In genomic region chrX:77925764-77926163, GRCh38 we compare ENCODE assay signal across 1 cellular context.
TF ChIP-seq lines count a peak whose summit lies in the region.

No MANE protein-coding gene starts in this region.

TF ChIP-seq in IMR-90, 13 proteins besides CTCF, POLR2A, EP300 and RAD21:
- TF ChIP-seq CHD1 (IDR thresholded peaks at IDR 0.05; ENCODE audit: low read depth, low read length) (no peak), MXI1 (IDR thresholded peaks at IDR 0.05; ENCODE audit: borderline replicate concordance, low read depth, low read length) (no peak), RFX5 (IDR thresholded peaks at IDR 0.05; ENCODE audit: low read depth, low read length) (no peak), MAFK (IDR thresholded peaks at IDR 0.05; ENCODE audit: low read depth, low read length) (no peak), FOS (IDR thresholded peaks at IDR 0.05; ENCODE audit: low read depth, low read length) (no peak), ELK1 (IDR thresholded peaks at IDR 0.05; ENCODE audit: borderline replicate concordance, low read depth, low read length) (no peak), USF2 (IDR thresholded peaks at IDR 0.05; ENCODE audit: low read depth, low read length) (no peak), BHLHE40 (IDR thresholded peaks at IDR 0.05; ENCODE audit: low read depth, low read length) (no peak), NFE2L2 (IDR thresholded peaks at IDR 0.05; ENCODE audit: low read depth, low read length) (no peak), MAZ (IDR thresholded peaks at IDR 0.05; ENCODE audit: borderline replicate concordance, low read depth, low read length) (no peak), SMC3 (IDR thresholded peaks at IDR 0.05; ENCODE audit: low read depth, low read length) (no peak), CEBPB (IDR thresholded peaks at IDR 0.05; ENCODE audit: low read depth, low read length) (no peak), RCOR1 (IDR thresholded peaks at IDR 0.05; ENCODE audit: insufficient replicate concordance, low read length) (no peak)
